12 cellular contexts compared by ENCODE assay signal in the genomic region with DNA sequence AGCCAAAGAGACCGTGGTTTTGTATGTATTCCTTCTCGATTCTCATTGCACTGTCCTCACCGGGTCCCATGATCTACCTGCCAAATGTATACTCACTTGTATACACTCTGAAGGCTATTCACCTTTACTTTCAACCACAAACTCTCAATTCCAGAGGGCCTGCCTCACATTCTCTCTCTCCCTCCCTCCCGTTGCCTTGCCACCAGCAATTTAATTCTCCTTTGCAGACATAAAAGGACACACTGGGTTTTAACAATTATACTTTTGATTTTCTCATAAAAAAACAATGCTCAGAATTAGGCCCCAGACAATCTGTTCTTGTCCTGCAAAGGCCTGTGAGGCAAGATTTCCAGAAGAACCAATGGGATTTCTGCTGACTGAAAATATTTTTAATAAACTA.
DNase-seq lines count a peak whose midpoint lies in the region; FAIRE-seq and TF ChIP-seq lines count a peak whose summit lies in the region.
"Had no signal": no experiment of that assay in that cellular context is flagged by ENCODE, and none has a peak within 500 bp of the region (broad histone marks: within the 10 kb centered on the region; RNA-seq: fewer than 3 reads in every experiment).

No MANE protein-coding gene starts in this region.

- H3K36me3 ChIP-seq in HAP-1 (replicated peaks), result no peaks in the 10 kb centered on the region
- H3K36me3 ChIP-seq: BE2C had no signal

- H3K27ac Mint-ChIP-seq in nephron, result peak overlapping the region; percentile 53 to 91 (median 87)

- H3K4me1 Mint-ChIP-seq in nephron, result peaks cover 61% of the 10 kb centered on the region

- peaks cover 3% of the 10 kb centered on the region for H3K27me3 Mint-ChIP-seq in nephron (ENCODE audit: low read depth)

- H3K4me3 ChIP-seq in HAP-1, result no peak overlapping the region
- H3K4me3 ChIP-seq: A549 had no signal

- H3K27me3 ChIP-seq in HAP-1 (ENCODE audit: low read depth), result no peaks in the 10 kb centered on the region

- H3K4me1 ChIP-seq in HAP-1, result peaks cover 63% of the 10 kb centered on the region
- H3K4me1 ChIP-seq: A549, BE2C had no signal

- H3K9me3 Mint-ChIP-seq in nephron, result no peaks in the 10 kb centered on the region

- H3K9me3 ChIP-seq in HAP-1, result no peaks in the 10 kb centered on the region
- H3K9me3 ChIP-seq: A549, BE2C had no signal

- in situ Hi-C loops in HAP-1 (cut with MboI; ENCODE audit: low sequenced_read_pairs), result no loop called here

- H3K36me3 Mint-ChIP-seq in nephron (ENCODE audit: low read depth), result no peaks in the 10 kb centered on the region

- no peak overlapping the region for H3K4me3 Mint-ChIP-seq in nephron

- DNase-seq in HAP-1 (ENCODE audit: low spot score in 2 of 2), result peak; percentile 58 to 79
- DNase-seq in dermis blood vessel endothelial cell, result no peak
- DNase-seq in NCI-H1436 (lab: John Stamatoyannopoulos, UW), result no peak
- DNase-seq in activated naive CD4-positive, alpha-beta T cell treated with anti-CD3 and anti-CD28 coated beads, Interleukin-2, amount 50 U/mL, for 16 hours, result no peak
- DNase-seq in SIG-M5 (lab: John Stamatoyannopoulos, UW), result no peak
- DNase-seq: BE2C, DMS53 had no signal

- TF ChIP-seq CTCF in nephron (IDR thresholded peaks at IDR 0.05; ENCODE audit: unreplicated experiment in 3 of 3), result no peak

- peak; percentile 45 for FAIRE-seq in TTC549 (lab: Jason Lieb, UNC)
- FAIRE-seq: A549, H54, HepG2 had no signal

Comparison
In these comparisons a context has a peak if more than half of its experiments do, and no peak if none do; other contexts are left out.
1. DNase-seq: peak in HAP-1 (2 of 2); none in dermis blood vessel endothelial cell (single experiment), NCI-H1436 (single experiment), activated naive CD4-positive, alpha-beta T cell treated with anti-CD3 and anti-CD28 coated beads, Interleukin-2, amount 50 U/mL, for 16 hours (single experiment) and SIG-M5 (single experiment).